ENCODE assay signal across 8 cellular contexts in genomic region chr11:113593698-113594308, GRCh38.
A peak's percentile ranks its signal among the peaks of the same experiment; 100 is the strongest.
DNase-seq lines count a peak whose midpoint lies in the region; ATAC-seq, FAIRE-seq and TF ChIP-seq lines count a peak whose summit lies in the region.

No MANE protein-coding gene starts in this region.

- in situ Hi-C loops in G401 (cut with HindIII; ENCODE audit: low sequenced_read_pairs) (no loop called here), brain microvascular endothelial cell (cut with HindIII; ENCODE audit: low pct_ligation_motif_present, low sequenced_read_pairs) (no loop called here)

- DNase-seq in GM18507 (ENCODE audit: extremely low spot score, insufficient read length, low read depth) (no peak), Karpas-422 (no peak), lower lobe of right lung (no peak), Kasumi-1 (lab: John Stamatoyannopoulos, UW) (no peak), G401 (ENCODE audit: low spot score) (no peak), brain microvascular endothelial cell (no peak), NCI-H748 (lab: John Stamatoyannopoulos, UW; ENCODE audit: unreplicated experiment) (no peak)

- H2AFZ ChIP-seq in Karpas-422 (ENCODE audit: low read length): 0 out of 2 replicates have a peak overlapping the region, but pooled peaks have one; percentile 50

- H3K36me3 ChIP-seq in Karpas-422 (ENCODE audit: insufficient read depth, low read length) (no peaks in the 10 kb centered on the region), lower lobe of right lung (no peaks in the 10 kb centered on the region), brain microvascular endothelial cell (replicated peaks) (no peaks in the 10 kb centered on the region)

- peaks cover 13% of the 10 kb centered on the region for H3K4me1 ChIP-seq in Karpas-422 (ENCODE audit: low read length)
- no peaks in the 10 kb centered on the region for H3K4me1 ChIP-seq in lower lobe of right lung

- H3K4me3 ChIP-seq in Karpas-422 (ENCODE audit: low read length): peak overlapping the region; percentile 30; the same call in 1 of the 2 replicates
- H3K4me3 ChIP-seq in lower lobe of right lung: no peak overlapping the region
- no peak overlapping the region for H3K4me3 ChIP-seq in brain microvascular endothelial cell (ENCODE audit: low read depth, low read length)

- intact Hi-C loops in lower lobe of right lung (cut with DNase I): no loop called here

- peak overlapping the region; percentile 20; the same call in 1 of the 2 replicates for H3K9ac ChIP-seq in Karpas-422 (ENCODE audit: low read length)

- FAIRE-seq in GM18507 (lab: Jason Lieb, UNC): peak; percentile 77

- ATAC-seq in GM21515 (IDR thresholded peaks at IDR 0.05; ENCODE audit: unreplicated experiment) (peak; percentile 63), lower lobe of right lung (peak; percentile 46 to 81)

- no peaks in the 10 kb centered on the region for H3K9me2 ChIP-seq in Karpas-422 (replicated peaks; ENCODE audit: insufficient read depth, low read length)

- H3K27me3 ChIP-seq in Karpas-422 (ENCODE audit: low read length) (no peaks in the 10 kb centered on the region), lower lobe of right lung (ENCODE audit: low read depth) (no peaks in the 10 kb centered on the region), brain microvascular endothelial cell (replicated peaks) (no peaks in the 10 kb centered on the region)

- H3K27ac ChIP-seq in Karpas-422 (ENCODE audit: low read length): no peak overlapping the region
- no peak overlapping the region for H3K27ac ChIP-seq in lower lobe of right lung
- no peak overlapping the region for H3K27ac ChIP-seq in brain microvascular endothelial cell

- no peaks in the 10 kb centered on the region for H3K9me3 ChIP-seq in Karpas-422 (ENCODE audit: low read length)
- no peaks in the 10 kb centered on the region for H3K9me3 ChIP-seq in lower lobe of right lung

- no peaks in the 10 kb centered on the region for H4K20me1 ChIP-seq in Karpas-422 (ENCODE audit: insufficient read depth, low read depth, low read length)

- H3K4me2 ChIP-seq in Karpas-422 (ENCODE audit: low read depth, low read length, poor library complexity, severe bottlenecking): peak overlapping the region; percentile 42

- H3K79me2 ChIP-seq in Karpas-422 (ENCODE audit: low read length): no peaks in the 10 kb centered on the region

- TF ChIP-seq CTCF in lower lobe of right lung (IDR thresholded peaks at IDR 0.05): no peak
- TF ChIP-seq CTCF in brain microvascular endothelial cell (IDR thresholded peaks at IDR 0.05; ENCODE audit: low read depth, low read length, missing control alignments): no peak
